Comparison of ENCODE assay signal across 9 cellular contexts in genomic region chr13:20136781-20137703, GRCh38. TPM values are rescaled to one million over a fixed set of nuclear protein-coding genes. Genes with fewer than 3 reads are reported as not detected.
DNase-seq lines count a peak whose midpoint lies in the region; ATAC-seq and TF ChIP-seq lines count a peak whose summit lies in the region.
"Had no signal": no experiment of that assay in that cellular context is flagged by ENCODE, and none has a peak within 500 bp of the region (broad histone marks: within the 10 kb centered on the region; RNA-seq: fewer than 3 reads in every experiment).

No MANE protein-coding gene starts in this region.

- H4K8ac ChIP-seq in mesenchymal stem cell (ENCODE audit: low read length): no peak overlapping the region

- H3K9me3 ChIP-seq in mucosa of stomach (ENCODE audit: control insufficient read depth, low read length) (no peaks in the 10 kb centered on the region), mesenchymal stem cell (ENCODE audit: control insufficient read depth, low read length) (no peaks in the 10 kb centered on the region)

- no peak overlapping the region for H3K27ac ChIP-seq in mesenchymal stem cell (ENCODE audit: low read length, poor library complexity, severe bottlenecking)
- H3K27ac ChIP-seq: KMS-11 had no signal

- WGBS in mesenchymal stem cell: 48% methylated on average over 56 of the region's 56 CpGs

- H2BK5ac ChIP-seq in mesenchymal stem cell (ENCODE audit: low read depth, low read length, poor library complexity, severe bottlenecking): no peak overlapping the region

- no peak overlapping the region for H3K18ac ChIP-seq in mesenchymal stem cell (ENCODE audit: low read depth in 1 of 2, low read length in 2 of 2)

- H4K91ac ChIP-seq in mesenchymal stem cell (ENCODE audit: low read length): no peak overlapping the region

- no peak overlapping the region for H2AK5ac ChIP-seq in mesenchymal stem cell (ENCODE audit: low read length, severe bottlenecking)

- no peak overlapping the region for H3K4ac ChIP-seq in mesenchymal stem cell (ENCODE audit: low read depth in 1 of 2, low read length in 2 of 2)

- DNase-seq in GM10266 (ENCODE audit: extremely low spot score) (peak; percentile 76), NCI-H1930 (lab: John Stamatoyannopoulos, UW) (peak; percentile 50 to 69), astrocyte of the hippocampus (ENCODE audit: low read depth, low spot score) (peak; percentile 35), KG1 (lab: John Stamatoyannopoulos, UW) (no peak), H4 (ENCODE audit: low spot score) (no peak), mesenchymal stem cell (no peak)

- peak overlapping the region; percentile 22 for H3K9ac ChIP-seq in mucosa of stomach (ENCODE audit: low read length)
- no peak overlapping the region for H3K9ac ChIP-seq in mesenchymal stem cell (ENCODE audit: low read length)
- H3K9ac ChIP-seq: KMS-11 had no signal

- no peaks in the 10 kb centered on the region for H3K79me1 ChIP-seq in mesenchymal stem cell (replicated peaks; ENCODE audit: low read length, poor library complexity, severe bottlenecking)

- no peak overlapping the region for H2BK120ac ChIP-seq in mesenchymal stem cell (ENCODE audit: low read depth, low read length)

- peaks cover 55% of the 10 kb centered on the region for H3K27me3 ChIP-seq in mucosa of stomach (ENCODE audit: control insufficient read depth, insufficient read depth, low read length)
- H3K27me3 ChIP-seq in mesenchymal stem cell (ENCODE audit: control insufficient read depth in 1 of 2, insufficient read depth in 1 of 2, low read length in 2 of 2): peaks cover 17 to 73% of the 10 kb centered on the region in 2 experiments

- no peak overlapping the region for H2BK15ac ChIP-seq in mesenchymal stem cell (ENCODE audit: low read depth, poor library complexity, severe bottlenecking)

- no peak overlapping the region for H2BK12ac ChIP-seq in mesenchymal stem cell (ENCODE audit: low read length in 2 of 2)

- H3K4me3 ChIP-seq in mucosa of stomach (ENCODE audit: low read length) (peak overlapping the region; percentile 12), mesenchymal stem cell (ENCODE audit: insufficient read depth in 1 of 2, low read depth in 1 of 2, low read length in 2 of 2) (peak overlapping the region in 1 of 2 experiments; percentile 59)

- ATAC-seq in HG03442 (IDR thresholded peaks at IDR 0.05; ENCODE audit: unreplicated experiment): no peak

- H3K4me1 ChIP-seq in mucosa of stomach (ENCODE audit: control insufficient read depth, insufficient read depth, low read length): peaks cover 6% of the 10 kb centered on the region
- H3K4me1 ChIP-seq in mesenchymal stem cell (ENCODE audit: control insufficient read depth, insufficient read depth, low read depth, low read length): no peaks in the 10 kb centered on the region

- peak; percentile 67 for TF ChIP-seq CTCF in GM10266 (IDR thresholded peaks at IDR 0.05; ENCODE audit: control insufficient read depth, insufficient read depth, low read depth, missing control alignments)

- H3K23ac ChIP-seq in mesenchymal stem cell (ENCODE audit: low read length in 2 of 2): no peak overlapping the region

- H3K4me2 ChIP-seq in mesenchymal stem cell (ENCODE audit: low read length, poor library complexity, severe bottlenecking): no peak overlapping the region
- H3K4me2 ChIP-seq: KMS-11 had no signal

- H3K14ac ChIP-seq in mesenchymal stem cell (ENCODE audit: low read length in 2 of 2): no peak overlapping the region

- no peak overlapping the region for H2AFZ ChIP-seq in mesenchymal stem cell (ENCODE audit: low read depth, low read length)

- H3K36me3 ChIP-seq in mucosa of stomach (ENCODE audit: control insufficient read depth, insufficient read depth, low read length): no peaks in the 10 kb centered on the region
- no peaks in the 10 kb centered on the region for H3K36me3 ChIP-seq in mesenchymal stem cell (ENCODE audit: control insufficient read depth in 1 of 2, insufficient read depth in 2 of 2, low read depth in 1 of 2, low read length in 2 of 2)

RNA-seq across cellular contexts. Expression of gene GJA3, which starts 23.8 kb away (rescaled TPM):
- 0.10 and 0.25 TPM in 2 replicates for total RNA-seq in H4 (2014; rRNA removed; shearing (Covaris generic))
- polyA plus RNA-seq in mesenchymal stem cell (2013, experiment 1 of 2): 0.03 TPM
- 0.03 TPM for polyA plus RNA-seq in mesenchymal stem cell (2013, experiment 2 of 2)

RNA-seq across cellular contexts. Expression of gene GJB2, which starts 55.7 kb away (rescaled TPM):
- total RNA-seq in H4 (2014; rRNA removed; shearing (Covaris generic)): 0.41 TPM in 1 of 2 replicates, not detected in the other
- polyA plus RNA-seq in mesenchymal stem cell (2013, experiment 1 of 2): 0.01 TPM
- 0.01 TPM for polyA plus RNA-seq in mesenchymal stem cell (2013, experiment 2 of 2)

Comparison
In these comparisons a context has a peak if more than half of its experiments do, and no peak if none do; other contexts are left out.
1. DNase-seq: peak in GM10266 (single experiment), NCI-H1930 (2 of 2) and astrocyte of the hippocampus (single experiment); none in KG1 (single experiment), H4 (single experiment) and mesenchymal stem cell (single experiment).